Comparison of ENCODE assay signal across 14 cellular contexts in genomic region chr17:28468033-28468735, GRCh38. TPM values are rescaled to one million over a fixed set of nuclear protein-coding genes. Genes with fewer than 3 reads are reported as not detected.
A peak's percentile ranks its signal among the peaks of the same experiment; 100 is the strongest.
DNase-seq lines count a peak whose midpoint lies in the region; ATAC-seq and TF ChIP-seq lines count a peak whose summit lies in the region.
"Not testable (repeated sequence)": the region's sequence is repeated elsewhere in the genome, so short reads cannot be mapped to it uniquely, and the experiment has no call there.
"Had no signal": no experiment of that assay in that cellular context is flagged by ENCODE, and none has a peak within 500 bp of the region (broad histone marks: within the 10 kb centered on the region; RNA-seq: fewer than 3 reads in every experiment).

No MANE protein-coding gene starts in this region.

- not testable (repeated sequence) for H3K27me3 ChIP-seq in Loucy (ENCODE audit: insufficient read depth, low read length, poor library complexity, severe bottlenecking); RWPE2 (ENCODE audit: insufficient read depth, poor library complexity, severe bottlenecking)

- intact Hi-C loops in CD14-positive monocyte (cut with micrococcal nuclease): not testable (repeated sequence)

- H3K9me2 ChIP-seq in Loucy (replicated peaks; ENCODE audit: low read depth, low read length): not testable (repeated sequence)

- not testable (repeated sequence) for H3F3A ChIP-seq in Loucy (ENCODE audit: low read depth)

- H3K79me2 ChIP-seq in Loucy (ENCODE audit: insufficient read depth, low read length): not testable (repeated sequence)

- H3K9me3 ChIP-seq in Loucy (ENCODE audit: insufficient read depth, low read depth, low read length); RWPE2 (ENCODE audit: severe bottlenecking): not testable (repeated sequence)

- H3K4me1 ChIP-seq in Loucy (ENCODE audit: insufficient read depth, low read length, poor library complexity, severe bottlenecking): peaks cover 45% of the 10 kb centered on the region
- H3K4me1 ChIP-seq in RWPE2 (ENCODE audit: insufficient read depth, poor library complexity, severe bottlenecking): not testable (repeated sequence)

- H3K4me3 ChIP-seq in Loucy (ENCODE audit: low read length, poor library complexity, severe bottlenecking): peak overlapping the region; percentile 35
- not testable (repeated sequence) for H3K4me3 ChIP-seq in RWPE2 (ENCODE audit: severe bottlenecking)

- not testable (repeated sequence) for H3K27ac ChIP-seq in RWPE2 (ENCODE audit: poor library complexity, severe bottlenecking)

- H3K4me3 Mint-ChIP-seq in CD14-positive monocyte: peak overlapping the region; percentile 75 to 92
- H3K4me3 Mint-ChIP-seq in activated naive CD4-positive, alpha-beta T cell treated with anti-CD3 and anti-CD28 coated beads, Interleukin-2, amount 50 U/mL, for 24 hours; chondrocyte (ENCODE audit: unreplicated experiment): not testable (repeated sequence)

- not testable (repeated sequence) for TF ChIP-seq CTCF in CD14-positive monocyte (IDR thresholded peaks at IDR 0.05); Loucy (conservative IDR thresholded peaks at IDR 0.05; ENCODE audit: low read length); RWPE2 (IDR thresholded peaks at IDR 0.05; ENCODE audit: poor library complexity, severe bottlenecking); chondrocyte (IDR thresholded peaks at IDR 0.05)

- not testable (repeated sequence) for ATAC-seq in RWPE2 (ENCODE audit: low read depth)

- not testable (repeated sequence) for DNase-seq in CD14-positive monocyte (ENCODE audit: low spot score)
- DNase-seq in NOMO-1 treated with DMSO at 0.1 percent for 48 hours (lab: John Stamatoyannopoulos, UW; ENCODE audit: unreplicated experiment): peak; percentile 45
- peak; percentile 20 for DNase-seq in RWPE2 (ENCODE audit: low spot score)
- DNase-seq in chondrocyte (ENCODE audit: low spot score): peak; percentile 12
- DNase-seq in myocyte (ENCODE audit: low read depth): peak; percentile 45

- H3K27ac Mint-ChIP-seq in CD14-positive monocyte: peak overlapping the region in 1 of 7 donors; percentile 50
- H3K27ac Mint-ChIP-seq in activated naive CD4-positive, alpha-beta T cell treated with anti-CD3 and anti-CD28 coated beads, Interleukin-2, amount 50 U/mL, for 24 hours: peak overlapping the region; percentile 25
- not testable (repeated sequence) for H3K27ac Mint-ChIP-seq in chondrocyte (ENCODE audit: unreplicated experiment)

- H3K9me3 Mint-ChIP-seq in CD14-positive monocyte; activated naive CD4-positive, alpha-beta T cell treated with anti-CD3 and anti-CD28 coated beads, Interleukin-2, amount 50 U/mL, for 24 hours; chondrocyte (ENCODE audit: low read depth): not testable (repeated sequence)

- H3K36me3 Mint-ChIP-seq in CD14-positive monocyte; activated naive CD4-positive, alpha-beta T cell treated with anti-CD3 and anti-CD28 coated beads, Interleukin-2, amount 50 U/mL, for 24 hours; chondrocyte (ENCODE audit: low read depth): not testable (repeated sequence)

- peak overlapping the region; percentile 61 for H3K4me2 ChIP-seq in Loucy (ENCODE audit: low read depth, low read length, poor library complexity, severe bottlenecking)

- not testable (repeated sequence) for H3K27me3 Mint-ChIP-seq in CD14-positive monocyte (ENCODE audit: low read depth in 3 of 3); activated naive CD4-positive, alpha-beta T cell treated with anti-CD3 and anti-CD28 coated beads, Interleukin-2, amount 50 U/mL, for 24 hours
- H3K27me3 Mint-ChIP-seq in chondrocyte (ENCODE audit: low read depth): peaks cover 57% of the 10 kb centered on the region

- H3K36me3 ChIP-seq in Loucy (ENCODE audit: insufficient read depth, low read length); RWPE2 (ENCODE audit: low read depth): not testable (repeated sequence)

- not testable (repeated sequence) for H3K9ac ChIP-seq in Loucy (ENCODE audit: low read depth, low read length, poor library complexity, severe bottlenecking)

- peaks cover 66% of the 10 kb centered on the region for H3K4me1 Mint-ChIP-seq in CD14-positive monocyte
- H3K4me1 Mint-ChIP-seq in activated naive CD4-positive, alpha-beta T cell treated with anti-CD3 and anti-CD28 coated beads, Interleukin-2, amount 50 U/mL, for 24 hours; chondrocyte (ENCODE audit: low read depth): not testable (repeated sequence)

- peak overlapping the region; percentile 5; the same call in 1 of the 2 replicates for H2AFZ ChIP-seq in Loucy (ENCODE audit: low read length)

- H4K20me1 ChIP-seq in Loucy (ENCODE audit: insufficient read depth, low read length, poor library complexity, severe bottlenecking): not testable (repeated sequence)

RNA-seq across cellular contexts. Expression of gene SLC13A2, which starts 5.3 kb away (rescaled TPM):
- polyA plus RNA-seq in CD14-positive monocyte: not detected
- not detected in 3 replicates for total RNA-seq in chondrocyte
- total RNA-seq in myocyte: not detected in 2 replicates
- not detected for polyA plus RNA-seq in myocyte (2012)
- total RNA-seq: CD4-positive, CD25-positive, alpha-beta regulatory T cell; Daoy; G401; GM23248; H7; NCI-H460 had no signal
- polyA plus RNA-seq: CD4-positive, CD25-positive, alpha-beta regulatory T cell; GM23248 had no signal

RNA-seq across cellular contexts. Expression of gene FOXN1, which starts 38.0 kb away (rescaled TPM):
- not detected for polyA plus RNA-seq in CD14-positive monocyte
- not detected in 3 replicates for total RNA-seq in chondrocyte
- total RNA-seq in myocyte: not detected in 2 replicates
- polyA plus RNA-seq in myocyte (2012): not detected
- total RNA-seq: CD4-positive, CD25-positive, alpha-beta regulatory T cell; Daoy; G401; GM23248; H7; NCI-H460 had no signal
- polyA plus RNA-seq: A549; CD4-positive, CD25-positive, alpha-beta regulatory T cell; GM23248 had no signal
